In the genomic region with DNA sequence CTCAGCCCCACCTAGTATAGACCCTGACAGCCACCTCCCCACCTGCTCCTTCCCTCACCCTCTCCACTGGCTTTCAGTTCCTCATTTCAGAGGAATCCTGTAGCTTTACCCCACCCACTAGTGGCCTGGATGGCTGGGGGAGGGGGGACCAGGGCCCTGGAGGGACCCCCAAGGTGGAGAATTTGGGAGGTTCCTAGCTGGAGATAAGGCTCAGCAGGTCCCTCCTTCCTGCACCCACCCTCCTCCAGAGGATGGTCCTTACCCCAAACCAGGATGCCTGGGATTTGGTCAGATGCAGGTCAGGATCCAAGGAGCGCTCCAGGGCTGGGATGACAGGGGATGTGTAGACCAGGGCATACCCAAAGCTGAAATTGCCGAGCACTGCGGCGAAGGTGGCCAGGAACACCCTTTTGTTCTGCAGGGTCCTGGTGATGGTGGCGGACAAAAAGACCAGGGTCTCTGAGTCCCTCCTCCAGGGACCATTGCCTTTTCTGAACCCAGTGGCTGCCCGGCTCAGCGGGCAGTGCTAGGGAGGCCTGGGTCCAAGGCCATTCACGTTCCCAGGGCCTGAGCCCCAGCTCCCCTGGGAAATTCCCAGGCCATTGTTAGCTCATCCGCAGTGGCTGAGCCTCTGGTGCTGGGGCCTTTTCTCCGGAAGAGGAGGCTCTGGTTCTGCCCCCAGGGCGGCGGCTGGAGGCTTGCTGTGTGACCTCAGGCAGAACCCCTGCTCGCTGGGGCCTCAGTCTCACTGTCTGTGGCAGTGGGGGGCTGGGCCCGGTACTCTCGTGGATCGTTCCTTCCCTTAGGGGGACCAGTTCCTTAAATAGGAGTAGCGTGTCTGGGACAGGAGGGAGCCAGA, we compare ENCODE assay signal across 6 cellular contexts. TPM values are rescaled to one million over a fixed set of nuclear protein-coding genes. Genes with fewer than 3 reads are reported as not detected.
DNase-seq lines count a peak whose midpoint lies in the region; ATAC-seq and TF ChIP-seq lines count a peak whose summit lies in the region.

No MANE protein-coding gene starts in this region.

- peak overlapping the region; percentile 47 to 95 (median 88) for H3K27ac Mint-ChIP-seq in naive B cell

- peak overlapping the region; percentile 57 for H3K27ac ChIP-seq in brain microvascular endothelial cell

- peak; percentile 4 to 5 for ATAC-seq in activated CD4-positive, CD25-positive, alpha-beta regulatory T cell treated with anti-CD3 and anti-CD28 coated beads, Interleukin-2, amount 50 U/mL, for 24 hours
- peak; percentile 32 for ATAC-seq in HG03520 (IDR thresholded peaks at IDR 0.05; ENCODE audit: unreplicated experiment)
- peak; percentile 57 to 58 for ATAC-seq in naive B cell (ENCODE audit: low read depth in 2 of 2)

- H3K36me3 Mint-ChIP-seq in naive B cell, result no peaks in the 10 kb centered on the region

- peaks cover 38% of the 10 kb centered on the region for H3K36me3 ChIP-seq in brain microvascular endothelial cell (replicated peaks)

- no peak for TF ChIP-seq CTCF in brain microvascular endothelial cell (IDR thresholded peaks at IDR 0.05; ENCODE audit: low read depth, low read length, missing control alignments)

- no peaks in the 10 kb centered on the region for H3K27me3 ChIP-seq in brain microvascular endothelial cell (replicated peaks)

- peaks cover 14 to 30% (median 29%) of the 10 kb centered on the region in 3 donors for H3K4me1 Mint-ChIP-seq in naive B cell

- H3K9me3 Mint-ChIP-seq in naive B cell, result no peaks in the 10 kb centered on the region

- no peak for DNase-seq in activated CD4-positive, CD25-positive, alpha-beta regulatory T cell (lab: John Stamatoyannopoulos, UW)
- DNase-seq in brain microvascular endothelial cell (peak; percentile 14), naive B cell (peak; percentile 63), amniotic stem cell (lab: John Stamatoyannopoulos, UW) (no peak)

- in situ Hi-C loops in brain microvascular endothelial cell (cut with HindIII; ENCODE audit: low pct_ligation_motif_present, low sequenced_read_pairs), result no loop called here

- peak overlapping the region; percentile 81 to 95 (median 88) for H3K4me3 Mint-ChIP-seq in naive B cell

- H3K27me3 Mint-ChIP-seq in naive B cell, result no peaks in the 10 kb centered on the region

- peak overlapping the region; percentile 71 for H3K4me3 ChIP-seq in brain microvascular endothelial cell (ENCODE audit: low read depth, low read length)

RNA-seq across cellular contexts. Expression of a gene that starts 0.7 kb away (rescaled TPM):
- polyA plus RNA-seq in naive B cell (ENCODE audit: low read depth in 6 of 6), result 10 to 100 TPM; 25.6 to 49.3 (median 31.0) TPM

RNA-seq across cellular contexts. Expression of a gene that starts 18.4 kb away (rescaled TPM):
- polyA plus RNA-seq in naive B cell (ENCODE audit: low read depth in 6 of 6), result 10 to 100 TPM; 14.7 to 23.5 (median 18.7) TPM

RNA-seq across cellular contexts. Expression of a gene that starts 46.5 kb away (rescaled TPM):
- not detected for polyA plus RNA-seq in naive B cell (ENCODE audit: low read depth in 6 of 6)

RNA-seq across cellular contexts. Expression of a gene that starts 56.1 kb away (rescaled TPM):
- under 1 TPM in 2 of 6 donors, not detected in 4; 0.23 to 0.25 TPM for polyA plus RNA-seq in naive B cell (ENCODE audit: low read depth in 6 of 6)

RNA-seq across cellular contexts. Expression of a gene that starts 56.3 kb away (rescaled TPM):
- polyA plus RNA-seq in naive B cell (ENCODE audit: low read depth in 6 of 6), result not detected

Comparison
In these comparisons a context has a peak if more than half of its experiments do, and no peak if none do; other contexts are left out.
1. ATAC-seq: peak in every context shown above with its lines; median percentile 58 in naive B cell; 32 in HG03520; 4 in activated CD4-positive, CD25-positive, alpha-beta regulatory T cell treated with anti-CD3 and anti-CD28 coated beads, Interleukin-2, amount 50 U/mL, for 24 hours.
2. DNase-seq: peak in brain microvascular endothelial cell (single experiment) and naive B cell (single experiment); none in activated CD4-positive, CD25-positive, alpha-beta regulatory T cell (0 of 4) and amniotic stem cell (single experiment).